ENCODE assay signal across 15 cellular contexts in genomic region chr3:71345429-71346027, GRCh38.
DNase-seq lines count a peak whose midpoint lies in the region; ATAC-seq and TF ChIP-seq lines count a peak whose summit lies in the region.
"Had no signal": no experiment of that assay in that cellular context is flagged by ENCODE, and none has a peak within 500 bp of the region (broad histone marks: within the 10 kb centered on the region; RNA-seq: fewer than 3 reads in every experiment).

No MANE protein-coding gene starts in this region.

- POLR2A ChIA-PET in AG04449 (lab: Yijun Ruan, JAX): no interaction called here

- H3K4me3 ChIP-seq in AG04449 (ENCODE audit: low read depth, low read length): no peak overlapping the region

- CTCF ChIA-PET in AG04449 (lab: Yijun Ruan, JAX): interaction anchor here (0.8 kb wide), 1 partner anchor 10 kb away, joined by 4 read pairs; no protein-coding TSS in a partner anchor

- TF ChIP-seq CTCF in AG04449 (IDR thresholded peaks at IDR 0.05; ENCODE audit: insufficient read depth, low read length, missing control alignments): no peak

- peak; percentile 46 for DNase-seq in AG04449 (ENCODE audit: low read depth, low spot score)
- DNase-seq in GM04503 (ENCODE audit: low read depth): peak; percentile 37
- DNase-seq in dedifferentiated amniotic fluid mesenchymal stem cell (ENCODE audit: extremely low spot score): peak; percentile 26
- peak; percentile 14 for DNase-seq in medulla oblongata (ENCODE audit: extremely low spot score)
- no peak for DNase-seq in NCI-H226
- DNase-seq in superior temporal gyrus (ENCODE audit: extremely low spot score): no peak
- DNase-seq: activated CD4-positive, alpha-beta T cell treated with anti-CD3 and anti-CD28 coated beads for 4 hours; BE2C; cerebellar nuclear complex; foreskin keratinocyte; NCI-H1092 had no signal

- ATAC-seq in HG02623 (IDR thresholded peaks at IDR 0.05; ENCODE audit: unreplicated experiment) (no peak), HG02759 (IDR thresholded peaks at IDR 0.05; ENCODE audit: unreplicated experiment) (no peak)
- ATAC-seq: activated T-helper 17 cell treated with anti-CD3 and anti-CD28 coated beads, Interleukin-2, amount 50 U/mL, for 72 hours; foreskin keratinocyte; Panc1 had no signal

Comparison
In these comparisons a context has a peak if more than half of its experiments do, and no peak if none do; other contexts are left out.
1. DNase-seq: peak in AG04449 (single experiment), GM04503 (single experiment), dedifferentiated amniotic fluid mesenchymal stem cell (single experiment) and medulla oblongata (single experiment); none in NCI-H226 (single experiment) and superior temporal gyrus (single experiment).